11 cellular contexts compared by ENCODE assay signal in genomic region chr2:179460530-179460929, GRCh38.
A peak's percentile ranks its signal among the peaks of the same experiment; 100 is the strongest.
DNase-seq lines count a peak whose midpoint lies in the region; ATAC-seq, FAIRE-seq and TF ChIP-seq lines count a peak whose summit lies in the region.
"Had no signal": no experiment of that assay in that cellular context is flagged by ENCODE, and none has a peak within 500 bp of the region (broad histone marks: within the 10 kb centered on the region; RNA-seq: fewer than 3 reads in every experiment).

No MANE protein-coding gene starts in this region.

- 55% methylated on average over 3 of the region's 3 CpGs for WGBS in hepatocyte (ENCODE audit: low lambda C conversion rate, missing lambda C conversion rate)

- no peak overlapping the region for H3K4me3 ChIP-seq in hepatocyte

- no peaks in the 10 kb centered on the region for H3K27me3 ChIP-seq in hepatocyte

- no peaks in the 10 kb centered on the region for H3K9me3 ChIP-seq in hepatocyte (ENCODE audit: low read depth)

- DNase-seq in H4 (ENCODE audit: low spot score) (peak; percentile 54), hepatocyte (ENCODE audit: low spot score) (peak; percentile 67), D721Med (ENCODE audit: insufficient read length, low spot score) (no peak), activated gamma-delta T cell treated with Interleukin-2 at 50 U/mL for 16 hours (no peak)
- DNase-seq in activated T-cell treated with anti-CD3 and anti-CD28 coated beads, Interleukin-2, amount 50 U/mL, for 4 hours: no peak
- DNase-seq: cortex of kidney, NCI-H1092 treated with DMSO at 0.1 percent for 48 hours had no signal

- H3K4me1 Mint-ChIP-seq in activated T-cell treated with anti-CD3 and anti-CD28 coated beads, Interleukin-2, amount 50 U/mL, for 4 hours (ENCODE audit: low read depth): no peaks in the 10 kb centered on the region

- peak; percentile 67 to 73 for ATAC-seq in activated T-cell treated with anti-CD3 and anti-CD28 coated beads, Interleukin-2, amount 50 U/mL, for 4 hours
- no peak for ATAC-seq in GM21786 (IDR thresholded peaks at IDR 0.05; ENCODE audit: unreplicated experiment)
- ATAC-seq in HG03025 (IDR thresholded peaks at IDR 0.05; ENCODE audit: low FRiP score, unreplicated experiment): no peak

- FAIRE-seq in D721Med (lab: Jason Lieb, UNC): no peak

- no peak overlapping the region for H3K4me3 Mint-ChIP-seq in activated T-cell treated with anti-CD3 and anti-CD28 coated beads, Interleukin-2, amount 50 U/mL, for 4 hours
- H3K4me3 Mint-ChIP-seq: T-helper 2 cell treated with Interferon-gamma antibody and Interleukin-4, amounts not matched to agents 5 μg/mL and 100 μg/mL, for 36 hours had no signal

- no peaks in the 10 kb centered on the region for H3K9me2 ChIP-seq in hepatocyte (replicated peaks; ENCODE audit: insufficient read depth)

- peaks cover 15% of the 10 kb centered on the region for H3K4me1 ChIP-seq in hepatocyte (ENCODE audit: insufficient read depth)

- H3K36me3 ChIP-seq in hepatocyte (replicated peaks; ENCODE audit: insufficient read depth, low read depth): no peaks in the 10 kb centered on the region

- no peak for TF ChIP-seq CTCF in 22Rv1 (IDR thresholded peaks at IDR 0.05)
- TF ChIP-seq CTCF in hepatocyte (IDR thresholded peaks at IDR 0.05; ENCODE audit: poor library complexity): no peak
- TF ChIP-seq CTCF in D721Med (IDR thresholded peaks at IDR 0.05; ENCODE audit: insufficient read depth, missing control alignments): no peak

- H3K27me3 Mint-ChIP-seq in activated T-cell treated with anti-CD3 and anti-CD28 coated beads, Interleukin-2, amount 50 U/mL, for 4 hours (ENCODE audit: low read depth): peaks cover 5% of the 10 kb centered on the region

- H3K79me2 ChIP-seq in hepatocyte: no peaks in the 10 kb centered on the region

- H3K36me3 Mint-ChIP-seq in activated T-cell treated with anti-CD3 and anti-CD28 coated beads, Interleukin-2, amount 50 U/mL, for 4 hours (ENCODE audit: insufficient read depth): no peaks in the 10 kb centered on the region

- H2AFZ ChIP-seq in hepatocyte: peak overlapping the region; percentile 51

- peaks cover 7% of the 10 kb centered on the region for H3K9me3 Mint-ChIP-seq in activated T-cell treated with anti-CD3 and anti-CD28 coated beads, Interleukin-2, amount 50 U/mL, for 4 hours
- H3K9me3 Mint-ChIP-seq: T-helper 2 cell treated with Interferon-gamma antibody and Interleukin-4, amounts not matched to agents 5 μg/mL and 100 μg/mL, for 36 hours had no signal

- no peak overlapping the region for H3K4me2 ChIP-seq in hepatocyte

- H3K27ac ChIP-seq in 22Rv1: peak overlapping the region; percentile 43
- H3K27ac ChIP-seq in hepatocyte: peak overlapping the region; percentile 90

- no peaks in the 10 kb centered on the region for H4K20me1 ChIP-seq in hepatocyte (ENCODE audit: insufficient read depth, poor library complexity, severe bottlenecking)

Comparison
In these comparisons a context has a peak if more than half of its experiments do, and no peak if none do; other contexts are left out.
1. DNase-seq: peak in H4 (single experiment) and hepatocyte (single experiment); none in activated T-cell treated with anti-CD3 and anti-CD28 coated beads, Interleukin-2, amount 50 U/mL, for 4 hours (single experiment), D721Med (single experiment) and activated gamma-delta T cell treated with Interleukin-2 at 50 U/mL for 16 hours (single experiment).
2. ATAC-seq: peak in activated T-cell treated with anti-CD3 and anti-CD28 coated beads, Interleukin-2, amount 50 U/mL, for 4 hours (2 of 2); none in GM21786 (single experiment) and HG03025 (single experiment).